27 cellular contexts compared by ENCODE assay signal in genomic region chr6:168583821-168584220, GRCh38.
DNase-seq lines count a peak whose midpoint lies in the region; ATAC-seq, FAIRE-seq and TF ChIP-seq lines count a peak whose summit lies in the region.
"Had no signal": no experiment of that assay in that cellular context is flagged by ENCODE, and none has a peak within 500 bp of the region (broad histone marks: within the 10 kb centered on the region; RNA-seq: fewer than 3 reads in every experiment).

No MANE protein-coding gene starts in this region.

- no peak overlapping the region for H3K4me3 Mint-ChIP-seq in T-cell
- H3K4me3 Mint-ChIP-seq: activated B cell treated with CpG ODN at 0.5 μM for 24 hours; activated naive CD8-positive, alpha-beta T cell treated with anti-CD3 and anti-CD28 coated beads, Interleukin-2, amount 50 U/mL, for 24 hours; CD4-positive, alpha-beta T cell; HFFc6; nephron had no signal

- H3K4me1 ChIP-seq in ascending aorta (peaks cover 6 to 12% of the 10 kb centered on the region in 2 donors), HepG2 (ENCODE audit: insufficient read depth, low read length) (no peaks in the 10 kb centered on the region), upper lobe of left lung (peaks cover 0 to 8% (median 2%) of the 10 kb centered on the region in 4 donors)

- H3K79me2 ChIP-seq in HepG2 (ENCODE audit: insufficient read depth, low read length) = no peaks in the 10 kb centered on the region
- H3K79me2 ChIP-seq: hepatocyte had no signal

- FAIRE-seq in HepG2 (lab: Jason Lieb, UNC) = no peak

- peaks cover 6 to 7% of the 10 kb centered on the region in 2 donors for H3K27me3 Mint-ChIP-seq in T-cell
- H3K27me3 Mint-ChIP-seq: activated B cell treated with CpG ODN at 0.5 μM for 24 hours had no signal

- no peak overlapping the region for H3K4me3 ChIP-seq in ascending aorta
- H3K4me3 ChIP-seq in HepG2 (replicated peaks in 1 of 3; ENCODE audit: insufficient read depth in 1 of 3, low read depth in 2 of 3, low read length in 3 of 3) = no peak overlapping the region
- H3K4me3 ChIP-seq in upper lobe of left lung = no peak overlapping the region
- H3K4me3 ChIP-seq: GM23248, hepatocyte had no signal

- no TSS peak for BruUV-seq in HepG2 (replicated peaks; lab: Mats Ljungman, UMichigan)

- H3K27ac Mint-ChIP-seq in T-cell = no peak overlapping the region
- H3K27ac Mint-ChIP-seq: activated B cell treated with CpG ODN at 0.5 μM for 24 hours; activated naive CD8-positive, alpha-beta T cell treated with anti-CD3 and anti-CD28 coated beads, Interleukin-2, amount 50 U/mL, for 24 hours; activated T-helper 2 cell treated with anti-CD3 and anti-CD28 coated beads, Interferon-gamma antibody, Interleukin-2, Interleukin-4, amounts not matched to agents 10 μg/mL and 5 μg/mL and 100 μg/mL, durations not matched to agents 14 hours and 24 hours and 36 hours; CD4-positive, alpha-beta T cell; HFFc6 had no signal

- H3K4me2 ChIP-seq in HepG2 (ENCODE audit: low read depth, low read length) = no peak overlapping the region
- H3K4me2 ChIP-seq: hepatocyte had no signal

- CTCF ChIA-PET in HepG2 (lab: Yijun Ruan, JAX; ENCODE audit: low intra/inter-chr PET ratio, low total read pairs) (no interaction called here), T-cell (lab: Charles Lee) (no interaction called here)

- DNase-seq in ascending aorta (ENCODE audit: low spot score in 2 of 2) (no peak), HepG2 (ENCODE audit: low spot score) (no peak), posterior vena cava (ENCODE audit: low spot score) (peak; percentile 28), upper lobe of left lung (peak in 1 of 2 donors; percentile 72), T-cell (no peak)
- DNase-seq: activated B cell treated with CpG ODN at 0.5 μM for 24 hours; activated CD4-positive, alpha-beta T cell treated with anti-CD3 and anti-CD28 coated beads, Interleukin-2, amount 50 U/mL, for 4 hours; activated naive CD8-positive, alpha-beta T cell treated with anti-CD3 and anti-CD28 coated beads, Interleukin-2, amount 50 U/mL, for 24 hours; brain microvascular endothelial cell; CD4-positive, alpha-beta T cell; effector CD8-positive, alpha-beta T cell; foreskin melanocyte; GM23248; HFFc6; midbrain; MM.1S; NCI-H146; NCI-H510A; posterior cingulate gyrus; SHP77 treated with DMSO at 0.1 percent for 48 hours; substantia nigra; SW 1271 had no signal

- H3K27ac ChIP-seq in ascending aorta (peak overlapping the region; percentile 36 to 69), HepG2 (ENCODE audit: extremely low read length, insufficient read depth, low read length) (no peak overlapping the region), upper lobe of left lung (peak overlapping the region in 1 of 4 donors; percentile 33)
- H3K27ac ChIP-seq: brain microvascular endothelial cell, GM23248, hepatocyte had no signal

- POLR2A ChIA-PET in HepG2 (lab: Yijun Ruan, JAX) (no interaction called here), T-cell (lab: Charles Lee) (no interaction called here)

- no peaks in the 10 kb centered on the region for H4K20me1 ChIP-seq in HepG2 (ENCODE audit: insufficient read depth, low read length)

- no peak for TF ChIP-seq RAD21 in HepG2 (CRISPR knock-in tag; IDR thresholded peaks at IDR 0.05)

- ATAC-seq in HepG2 (no peak), upper lobe of left lung (ENCODE audit: low FRiP score in 2 of 2) (peak; percentile 5 to 60), T-cell (replicated peaks in 1 of 4) (no peak), HG03039 (IDR thresholded peaks at IDR 0.05; ENCODE audit: unreplicated experiment) (no peak), HG02610 (IDR thresholded peaks at IDR 0.05; ENCODE audit: unreplicated experiment) (no peak)

- H3K4me1 Mint-ChIP-seq in T-cell = no peaks in the 10 kb centered on the region
- H3K4me1 Mint-ChIP-seq: activated B cell treated with CpG ODN at 0.5 μM for 24 hours; activated naive CD8-positive, alpha-beta T cell treated with anti-CD3 and anti-CD28 coated beads, Interleukin-2, amount 50 U/mL, for 24 hours had no signal

- TF ChIP-seq POLR2A in HepG2 (IDR thresholded peaks at IDR 0.05; ENCODE audit: insufficient read depth in 1 of 2, low read depth in 2 of 2, low read length in 2 of 2) (no peak), upper lobe of left lung (IDR thresholded peaks at IDR 0.05) (no peak)

- H3K9me3 Mint-ChIP-seq in T-cell = no peaks in the 10 kb centered on the region
- H3K9me3 Mint-ChIP-seq: activated B cell treated with CpG ODN at 0.5 μM for 24 hours; activated naive CD8-positive, alpha-beta T cell treated with anti-CD3 and anti-CD28 coated beads, Interleukin-2, amount 50 U/mL, for 24 hours; activated T-helper 2 cell treated with anti-CD3 and anti-CD28 coated beads, Interferon-gamma antibody, Interleukin-2, Interleukin-4, amounts not matched to agents 10 μg/mL and 5 μg/mL and 100 μg/mL, durations not matched to agents 14 hours and 24 hours and 36 hours; CD4-positive, alpha-beta T cell had no signal

- no peaks in the 10 kb centered on the region for H3K36me3 Mint-ChIP-seq in T-cell

- intact Hi-C loops in ascending aorta (cut with DNase I) = loop anchor here (5.0 kb wide), 1 partner anchor 132 kb away; no protein-coding TSS in a partner anchor
- intact Hi-C loops in HepG2 (cut with micrococcal nuclease; ENCODE audit: unreplicated experiment) = no loop called here
- intact Hi-C loops in posterior vena cava (cut with DNase I) = no loop called here

- in situ Hi-C loops in HepG2 (cut with HindIII; ENCODE audit: extremely low pct_ligation_motif_present, low pct_unique_long_range_greater_than_20kb) = no loop called here

- TF ChIP-seq CTCF in ascending aorta (IDR thresholded peaks at IDR 0.05) (no peak), HepG2 (CRISPR knock-in tag; IDR thresholded peaks at IDR 0.05) (no peak), upper lobe of left lung (IDR thresholded peaks at IDR 0.05) (no peak)

- H3K9me3 ChIP-seq in ascending aorta (no peaks in the 10 kb centered on the region), HepG2 (ENCODE audit: low read length) (no peaks in the 10 kb centered on the region), upper lobe of left lung (no peaks in the 10 kb centered on the region)

- no peak for TF ChIP-seq EP300 in HepG2 (IDR thresholded peaks at IDR 0.05; ENCODE audit: low read depth in 2 of 2, low read length in 2 of 2)
- TF ChIP-seq EP300 in HepG2 (CRISPR knock-in tag; IDR thresholded peaks at IDR 0.05; ENCODE audit: borderline replicate concordance) = no peak
- no peak for TF ChIP-seq EP300 in upper lobe of left lung (IDR thresholded peaks at IDR 0.05)

- H3K9ac ChIP-seq in HepG2 (ENCODE audit: insufficient read depth, low read depth, low read length) = no peak overlapping the region
- H3K9ac ChIP-seq: GM23248 had no signal

- WGBS in HepG2 (ENCODE audit: low lambda C conversion rate) = 8% methylated on average over 9 of the region's 9 CpGs
- WGBS in upper lobe of left lung, 2 donors = 64 to 75% methylated on average over 9 of the region's 9 CpGs

- H3K27me3 ChIP-seq in ascending aorta (no peaks in the 10 kb centered on the region), HepG2 (ENCODE audit: control insufficient read depth in 1 of 2, insufficient read depth in 2 of 2, low read length in 2 of 2) (peaks cover 18 to 81% of the 10 kb centered on the region in 2 experiments), upper lobe of left lung (no peaks in the 10 kb centered on the region)
- H3K27me3 ChIP-seq: brain microvascular endothelial cell had no signal

- H2AFZ ChIP-seq in HepG2 (ENCODE audit: low read length) = no peak overlapping the region
- H2AFZ ChIP-seq: GM23248, hepatocyte had no signal

- H3K36me3 ChIP-seq in ascending aorta (no peaks in the 10 kb centered on the region), HepG2 (replicated peaks in 1 of 2; ENCODE audit: control insufficient read depth in 1 of 2, insufficient read depth in 2 of 2, low read length in 2 of 2) (no peaks in the 10 kb centered on the region), upper lobe of left lung (no peaks in the 10 kb centered on the region)
- H3K36me3 ChIP-seq: brain microvascular endothelial cell had no signal

TF ChIP-seq in HepG2, 621 proteins besides CTCF, POLR2A, EP300 and RAD21:
- TF ChIP-seq EZH2 (conservative IDR thresholded peaks at IDR 0.05; ENCODE audit: low read depth, low read length) (0 out of 2 replicates have a peak, but pooled peaks have one; percentile 13), ATF6 (CRISPR knock-in tag; conservative IDR thresholded peaks at IDR 0.05) (no peak), GTF3A (CRISPR knock-in tag; conservative IDR thresholded peaks at IDR 0.05) (no peak)
TF ChIP-seq in HepG2: peak in this region for 1.

Comparison
In these comparisons a context has a peak if more than half of its experiments do, and no peak if none do; other contexts are left out.
1. ATAC-seq: peak in upper lobe of left lung (2 of 2); none in HepG2 (single experiment), T-cell (0 of 4), HG03039 (single experiment) and HG02610 (single experiment).